In genomic region chr3:113287111-113287817, GRCh38 we compare ENCODE assay signal across 10 cellular contexts.
DNase-seq lines count a peak whose midpoint lies in the region; ATAC-seq and TF ChIP-seq lines count a peak whose summit lies in the region.
"Had no signal": no experiment of that assay in that cellular context is flagged by ENCODE, and none has a peak within 500 bp of the region (broad histone marks: within the 10 kb centered on the region; RNA-seq: fewer than 3 reads in every experiment).

No MANE protein-coding gene starts in this region.

- H3K4me3 ChIP-seq in BJ (ENCODE audit: low read depth, low read length) (no peak overlapping the region), NB4 (ENCODE audit: low read depth, low read length) (no peak overlapping the region)

- peaks cover 63% of the 10 kb centered on the region for H3K4me1 Mint-ChIP-seq in nephron
- no peaks in the 10 kb centered on the region for H3K4me1 Mint-ChIP-seq in stimulated activated naive CD8-positive, alpha-beta T cell treated with anti-CD3 and anti-CD28 coated beads, Interleukin-15, amount 100 ng/mL, for 72 hours
- H3K4me1 Mint-ChIP-seq: activated naive CD8-positive, alpha-beta T cell treated with anti-CD3 and anti-CD28 coated beads, Interleukin-2, amount 10 ng/mL, durations not matched to agents 7 days and 5 days; naive B cell had no signal

- POLR2A ChIA-PET in BJ (lab: Charles Lee): no interaction called here

- TF ChIP-seq POLR2A in NB4 (IDR thresholded peaks at IDR 0.05; ENCODE audit: extremely low read depth, insufficient read length): no peak

- DNase-seq in BJ (ENCODE audit: low read depth) (peak; percentile 23), NB4 (ENCODE audit: low read depth) (peak; percentile 46), dermis blood vessel endothelial cell (peak; percentile 23), COR-L47 (lab: John Stamatoyannopoulos, UW) (no peak)
- no peak for DNase-seq in stimulated activated naive CD8-positive, alpha-beta T cell treated with anti-CD3 and anti-CD28 coated beads, Interleukin-15, amount 100 ng/mL, for 72 hours
- DNase-seq: activated naive CD8-positive, alpha-beta T cell treated with anti-CD3 and anti-CD28 coated beads, Interleukin-2, amount 10 ng/mL, durations not matched to agents 7 days and 5 days had no signal

- CTCF ChIA-PET in BJ (lab: Yijun Ruan, JAX): interaction anchor here (0.6 to 5.3 kb wide), 23 partner anchors 11 to 318 kb away, joined by 3 to 59 read pairs (median 5); no protein-coding TSS in a partner anchor

- no peak for TF ChIP-seq CTCF in BJ (IDR thresholded peaks at IDR 0.05; ENCODE audit: insufficient read depth, low read depth, low read length)
- TF ChIP-seq CTCF in NB4 (IDR thresholded peaks at IDR 0.05; ENCODE audit: low read depth, low read length): no peak
- no peak for TF ChIP-seq CTCF in nephron (IDR thresholded peaks at IDR 0.05; ENCODE audit: unreplicated experiment in 3 of 3)

- peaks cover 3% of the 10 kb centered on the region; the same call in 1 of the 2 replicates for H3K36me3 ChIP-seq in BJ (ENCODE audit: control insufficient read depth, insufficient read depth, low read length)

- H3K9me3 Mint-ChIP-seq in nephron: no peaks in the 10 kb centered on the region
- no peaks in the 10 kb centered on the region for H3K9me3 Mint-ChIP-seq in stimulated activated naive CD8-positive, alpha-beta T cell treated with anti-CD3 and anti-CD28 coated beads, Interleukin-15, amount 100 ng/mL, for 72 hours
- H3K9me3 Mint-ChIP-seq: activated naive CD8-positive, alpha-beta T cell treated with anti-CD3 and anti-CD28 coated beads, Interleukin-2, amount 10 ng/mL, durations not matched to agents 7 days and 5 days; naive B cell had no signal

- no peak overlapping the region for H3K4me3 Mint-ChIP-seq in nephron
- H3K4me3 Mint-ChIP-seq in stimulated activated naive CD8-positive, alpha-beta T cell treated with anti-CD3 and anti-CD28 coated beads, Interleukin-15, amount 100 ng/mL, for 72 hours: no peak overlapping the region
- H3K4me3 Mint-ChIP-seq: activated naive CD8-positive, alpha-beta T cell treated with anti-CD3 and anti-CD28 coated beads, Interleukin-2, amount 10 ng/mL, durations not matched to agents 7 days and 5 days; naive B cell had no signal

- no peaks in the 10 kb centered on the region for H3K27me3 ChIP-seq in BJ (ENCODE audit: control insufficient read depth, insufficient read depth, low read length)

- no peak for ATAC-seq in stimulated activated naive CD8-positive, alpha-beta T cell treated with anti-CD3 and anti-CD28 coated beads, Interleukin-15, amount 100 ng/mL, for 72 hours
- no peak for ATAC-seq in GM18858 (IDR thresholded peaks at IDR 0.05; ENCODE audit: unreplicated experiment)
- no peak for ATAC-seq in HG03039 (IDR thresholded peaks at IDR 0.05; ENCODE audit: unreplicated experiment)

- H3K27ac Mint-ChIP-seq in nephron: peak overlapping the region; percentile 58 to 77 (median 75)
- H3K27ac Mint-ChIP-seq in stimulated activated naive CD8-positive, alpha-beta T cell treated with anti-CD3 and anti-CD28 coated beads, Interleukin-15, amount 100 ng/mL, for 72 hours: no peak overlapping the region
- H3K27ac Mint-ChIP-seq: activated naive CD8-positive, alpha-beta T cell treated with anti-CD3 and anti-CD28 coated beads, Interleukin-2, amount 10 ng/mL, durations not matched to agents 7 days and 5 days; naive B cell had no signal

- H3K36me3 Mint-ChIP-seq in nephron (ENCODE audit: low read depth): peaks cover 48% of the 10 kb centered on the region
- H3K36me3 Mint-ChIP-seq: activated naive CD8-positive, alpha-beta T cell treated with anti-CD3 and anti-CD28 coated beads, Interleukin-2, amount 10 ng/mL, durations not matched to agents 7 days and 5 days; naive B cell had no signal

- H3K27me3 Mint-ChIP-seq in nephron (ENCODE audit: low read depth): no peaks in the 10 kb centered on the region
- H3K27me3 Mint-ChIP-seq in stimulated activated naive CD8-positive, alpha-beta T cell treated with anti-CD3 and anti-CD28 coated beads, Interleukin-15, amount 100 ng/mL, for 72 hours: no peaks in the 10 kb centered on the region
- H3K27me3 Mint-ChIP-seq: activated naive CD8-positive, alpha-beta T cell treated with anti-CD3 and anti-CD28 coated beads, Interleukin-2, amount 10 ng/mL, durations not matched to agents 7 days and 5 days; naive B cell had no signal

Comparison
In these comparisons a context has a peak if more than half of its experiments do, and no peak if none do; other contexts are left out.
1. DNase-seq: peak in BJ (single experiment), NB4 (single experiment) and dermis blood vessel endothelial cell (single experiment); none in stimulated activated naive CD8-positive, alpha-beta T cell treated with anti-CD3 and anti-CD28 coated beads, Interleukin-15, amount 100 ng/mL, for 72 hours (0 of 2) and COR-L47 (single experiment).
2. H3K27ac Mint-ChIP-seq: peak in nephron (3 of 3); none in stimulated activated naive CD8-positive, alpha-beta T cell treated with anti-CD3 and anti-CD28 coated beads, Interleukin-15, amount 100 ng/mL, for 72 hours (0 of 2).